9 cellular contexts compared by ENCODE assay signal in genomic region chr14:74942164-74942563, GRCh38. TPM values are rescaled to one million over a fixed set of nuclear protein-coding genes. Genes with fewer than 3 reads are reported as not detected.
DNase-seq lines count a peak whose midpoint lies in the region; ATAC-seq, FAIRE-seq and TF ChIP-seq lines count a peak whose summit lies in the region.
"Had no signal": no experiment of that assay in that cellular context is flagged by ENCODE, and none has a peak within 500 bp of the region (broad histone marks: within the 10 kb centered on the region; RNA-seq: fewer than 3 reads in every experiment).

No MANE protein-coding gene starts in this region.

- peaks cover 17 to 24% of the 10 kb centered on the region in 2 experiments for H3K36me3 ChIP-seq in endothelial cell of umbilical vein (ENCODE audit: control insufficient read depth in 2 of 2, extremely low read depth in 1 of 2, insufficient read depth in 2 of 2, low read length in 2 of 2)

- no peak for TF ChIP-seq POLR2A in endothelial cell of umbilical vein (IDR thresholded peaks at IDR 0.05; ENCODE audit: low read depth, low read length)

- peak overlapping the region; percentile 42 for H3K27ac ChIP-seq in endothelial cell of umbilical vein (ENCODE audit: insufficient read depth, low read depth, low read length)

- no peak overlapping the region for H3K4me3 ChIP-seq in endothelial cell of umbilical vein (replicated peaks in 1 of 3; ENCODE audit: insufficient read depth in 1 of 3, low read depth in 1 of 3, low read length in 3 of 3)

- H3K36me3 Mint-ChIP-seq in IgD-negative memory B cell, result no peaks in the 10 kb centered on the region
- H3K36me3 Mint-ChIP-seq in stimulated activated effector memory CD8-positive, alpha-beta T cell treated with anti-CD3 and anti-CD28 coated beads, Interleukin-12 subunit alpha, Interleukin-12 subunit beta, amount 100 ng/mL, for 72 hours, result no peaks in the 10 kb centered on the region

- dilution Hi-C loops in endothelial cell of umbilical vein (cut with MboI; ENCODE audit: extremely low pct_ligation_motif_present, low sequenced_read_pairs), result no loop called here

- no peaks in the 10 kb centered on the region for H3K79me2 ChIP-seq in endothelial cell of umbilical vein (ENCODE audit: control insufficient read depth, insufficient read depth, low read length)

- DNase-seq in NCI-H1436 (lab: John Stamatoyannopoulos, UW) (peak; percentile 28), NCI-H1436 treated with DMSO at 0.1 percent for 48 hours (lab: John Stamatoyannopoulos, UW) (no peak), endothelial cell of umbilical vein (ENCODE audit: low read depth, low spot score) (no peak), middle frontal gyrus (ENCODE audit: extremely low spot score, low spot score) (no peak), DMS153 (lab: John Stamatoyannopoulos, UW) (no peak)
- DNase-seq in stimulated activated effector memory CD8-positive, alpha-beta T cell treated with anti-CD3 and anti-CD28 coated beads, Interleukin-12 subunit alpha, Interleukin-12 subunit beta, amount 100 ng/mL, for 72 hours (ENCODE audit: low spot score in 2 of 2), result no peak
- DNase-seq in effector CD8-positive, alpha-beta T cell (lab: John Stamatoyannopoulos, UW), result no peak

- peak overlapping the region; percentile 16 for H3K4me2 ChIP-seq in endothelial cell of umbilical vein (ENCODE audit: insufficient read depth, low read length)

- no peak overlapping the region for H3K9ac ChIP-seq in endothelial cell of umbilical vein (replicated peaks; ENCODE audit: extremely low read depth, insufficient read depth, low read length)

- H3K9me3 ChIP-seq in endothelial cell of umbilical vein (replicated peaks; ENCODE audit: control insufficient read depth, insufficient read depth, low read length), result no peaks in the 10 kb centered on the region

- peak overlapping the region; percentile 38 to 93 (median 82) for H3K4me3 Mint-ChIP-seq in IgD-negative memory B cell
- peak overlapping the region; percentile 68 for H3K4me3 Mint-ChIP-seq in stimulated activated effector memory CD8-positive, alpha-beta T cell treated with anti-CD3 and anti-CD28 coated beads, Interleukin-12 subunit alpha, Interleukin-12 subunit beta, amount 100 ng/mL, for 72 hours

- no peaks in the 10 kb centered on the region for H3K27me3 Mint-ChIP-seq in IgD-negative memory B cell

- H3K9me3 Mint-ChIP-seq in IgD-negative memory B cell, result no peaks in the 10 kb centered on the region
- H3K9me3 Mint-ChIP-seq in stimulated activated effector memory CD8-positive, alpha-beta T cell treated with anti-CD3 and anti-CD28 coated beads, Interleukin-12 subunit alpha, Interleukin-12 subunit beta, amount 100 ng/mL, for 72 hours, result no peaks in the 10 kb centered on the region

- no peak for TF ChIP-seq CTCF in endothelial cell of umbilical vein (IDR thresholded peaks at IDR 0.05; ENCODE audit: extremely low read depth in 1 of 2, insufficient read depth in 1 of 2, low read depth in 1 of 2, low read length in 2 of 2)

- no peak for ATAC-seq in stimulated activated effector memory CD8-positive, alpha-beta T cell treated with anti-CD3 and anti-CD28 coated beads, Interleukin-12 subunit alpha, Interleukin-12 subunit beta, amount 100 ng/mL, for 72 hours

- POLR2A ChIA-PET in endothelial cell of umbilical vein (lab: Charles Lee), result interaction anchor here (0.9 to 1.9 kb wide), 3 partner anchors 13 to 146 kb away, joined by 3 to 6 read pairs (median 4); partner anchors contain the start of genes ACYP1 and PGF

- H3K27me3 ChIP-seq in endothelial cell of umbilical vein (ENCODE audit: control insufficient read depth in 2 of 2, insufficient read depth in 2 of 2, low read length in 2 of 2), result no peaks in the 10 kb centered on the region

- H3K27ac Mint-ChIP-seq in IgD-negative memory B cell, result peak overlapping the region; percentile 87 to 95 (median 91)
- H3K27ac Mint-ChIP-seq in stimulated activated effector memory CD8-positive, alpha-beta T cell treated with anti-CD3 and anti-CD28 coated beads, Interleukin-12 subunit alpha, Interleukin-12 subunit beta, amount 100 ng/mL, for 72 hours, result peak overlapping the region; percentile 95

- H3K4me1 ChIP-seq in endothelial cell of umbilical vein (ENCODE audit: control insufficient read depth, extremely low read depth, insufficient read depth, low read length), result peaks cover 49% of the 10 kb centered on the region

- FAIRE-seq in endothelial cell of umbilical vein (lab: Jason Lieb, UNC), result no peak

- CTCF ChIA-PET in endothelial cell of umbilical vein (lab: Charles Lee), result interaction anchor here (0.8 to 3.1 kb wide), 12 partner anchors 10 to 147 kb away, joined by 3 to 32 read pairs (median 4); partner anchors contain the start of genes ACYP1 and RPS6KL1

- no peaks in the 10 kb centered on the region for H4K20me1 ChIP-seq in endothelial cell of umbilical vein (replicated peaks; ENCODE audit: control insufficient read depth, extremely low read depth, insufficient read depth, low read length)

- intact Hi-C loops in endothelial cell of umbilical vein (cut with micrococcal nuclease), result no loop called here

- H3K4me1 Mint-ChIP-seq in IgD-negative memory B cell, result peaks cover 40 to 45% (median 42%) of the 10 kb centered on the region in 3 donors
- H3K4me1 Mint-ChIP-seq in stimulated activated effector memory CD8-positive, alpha-beta T cell treated with anti-CD3 and anti-CD28 coated beads, Interleukin-12 subunit alpha, Interleukin-12 subunit beta, amount 100 ng/mL, for 72 hours, result peaks cover 34% of the 10 kb centered on the region

- H3K9me1 ChIP-seq in endothelial cell of umbilical vein (replicated peaks; ENCODE audit: control insufficient read depth, extremely low read depth, insufficient read depth, low read length), result no peaks in the 10 kb centered on the region

- H2AFZ ChIP-seq in endothelial cell of umbilical vein (ENCODE audit: low read depth, low read length), result no peak overlapping the region

- TSS peak; percentile 45 for BruUV-seq in endothelial cell of umbilical vein (replicated peaks; lab: Mats Ljungman, UMichigan)

TF ChIP-seq in endothelial cell of umbilical vein, 7 proteins besides CTCF, POLR2A, EP300 and RAD21:
- no peak for TF ChIP-seq POLR2AphosphoS5 (IDR thresholded peaks at IDR 0.05; ENCODE audit: insufficient read depth, low read depth, low read length)
- TF ChIP-seq EZH2 (IDR thresholded peaks at IDR 0.05; ENCODE audit: borderline replicate concordance, low read depth, low read length, severe bottlenecking), result no peak
- no peak for TF ChIP-seq FOS (IDR thresholded peaks at IDR 0.05; ENCODE audit: borderline replicate concordance, insufficient read depth, low read length)
- TF ChIP-seq MYC (IDR thresholded peaks at IDR 0.05; ENCODE audit: low read depth, low read length), result no peak
- TF ChIP-seq GATA2 (IDR thresholded peaks at IDR 0.05; ENCODE audit: insufficient read depth, insufficient read length, low read depth, low read length), result no peak
- TF ChIP-seq JUN (IDR thresholded peaks at IDR 0.05; ENCODE audit: borderline replicate concordance, insufficient read depth, insufficient read length, low read depth), result no peak
- TF ChIP-seq MAX (IDR thresholded peaks at IDR 0.05; ENCODE audit: insufficient read depth, insufficient read length), result no peak

RNA-seq across cellular contexts. Expression of gene PGF, which starts 13.2 kb away (rescaled TPM):
- polyA plus RNA-seq in IgD-negative memory B cell, result not detected
- 206 and 254 TPM in 2 replicates for total RNA-seq in endothelial cell of umbilical vein
- 89.0 and 102 TPM in 2 replicates for polyA plus RNA-seq in endothelial cell of umbilical vein
- polyA plus RNA-seq in endothelial cell of umbilical vein (2011; cell fraction: cytosol; rRNA removed), result 47.5 and 62.9 TPM in 2 replicates
- polyA plus RNA-seq in endothelial cell of umbilical vein (2011; cell fraction: nucleus; rRNA removed), result 103 TPM in 2 replicates
- 68.6 and 97.1 TPM in 2 replicates for polyA plus RNA-seq in endothelial cell of umbilical vein (2012)
- polyA minus RNA-seq in endothelial cell of umbilical vein, result 49.2 and 69.1 TPM in 2 replicates
- polyA minus RNA-seq in endothelial cell of umbilical vein (2011; cell fraction: cytosol; rRNA and poly(A)+ RNA removed), result not detected
- polyA minus RNA-seq in endothelial cell of umbilical vein (2011; cell fraction: nucleus; rRNA and poly(A)+ RNA removed), result 84.1 and 105 TPM in 2 replicates

RNA-seq across cellular contexts. Expression of gene RPS6KL1, which starts 19.1 kb away (rescaled TPM):
- polyA plus RNA-seq in IgD-negative memory B cell (1.4 TPM), endothelial cell of umbilical vein (10.2 TPM in 2 replicates)
- 23.8 and 25.6 TPM in 2 replicates for total RNA-seq in endothelial cell of umbilical vein
- 8.3 and 9.6 TPM in 2 replicates for polyA plus RNA-seq in endothelial cell of umbilical vein (2011; cell fraction: cytosol; rRNA removed)
- 44.8 and 45.3 TPM in 2 replicates for polyA plus RNA-seq in endothelial cell of umbilical vein (2011; cell fraction: nucleus; rRNA removed)
- polyA plus RNA-seq in endothelial cell of umbilical vein (2012), result 15.8 and 17.7 TPM in 2 replicates
- polyA minus RNA-seq in endothelial cell of umbilical vein, result 22.9 and 29.7 TPM in 2 replicates
- 1.3 TPM for polyA minus RNA-seq in endothelial cell of umbilical vein (2011; cell fraction: cytosol; rRNA and poly(A)+ RNA removed)
- polyA minus RNA-seq in endothelial cell of umbilical vein (2011; cell fraction: nucleus; rRNA and poly(A)+ RNA removed), result 21.8 and 24.8 TPM in 2 replicates
- total RNA-seq: A172 had no signal

Comparison
In these comparisons a context has a peak if more than half of its experiments do, and no peak if none do; other contexts are left out.
1. RNA of gene PGF, which starts 13.2 kb away (polyA plus RNA-seq): 47.5 to 103 TPM in endothelial cell of umbilical vein; not detected in IgD-negative memory B cell (single experiment); every median in the first group is over 10 times any median in the second.